In genomic region chr2:197073270-197073669, GRCh38 we compare ENCODE assay signal across 1 cellular context.
TF ChIP-seq lines count a peak whose summit lies in the region.

No MANE protein-coding gene starts in this region.

TF ChIP-seq in IMR-90, 13 proteins besides CTCF, POLR2A, EP300 and RAD21 (continued from another document):
- TF ChIP-seq USF2 (IDR thresholded peaks at IDR 0.05; ENCODE audit: low read depth, low read length): no peak
